In genomic region chr5:95962785-95963184, GRCh38 we compare ENCODE assay signal across 9 cellular contexts. TPM values are rescaled to one million over a fixed set of nuclear protein-coding genes. Genes with fewer than 3 reads are reported as not detected.
DNase-seq lines count a peak whose midpoint lies in the region; ATAC-seq, FAIRE-seq and TF ChIP-seq lines count a peak whose summit lies in the region.
"Had no signal": no experiment of that assay in that cellular context is flagged by ENCODE, and none has a peak within 500 bp of the region (broad histone marks: within the 10 kb centered on the region; RNA-seq: fewer than 3 reads in every experiment).

No MANE protein-coding gene starts in this region.

- H3K27ac Mint-ChIP-seq in CD4-positive, alpha-beta memory T cell: peak overlapping the region; percentile 98 to 99 (median 99)
- peak overlapping the region; percentile 98 to 99 for H3K27ac Mint-ChIP-seq in effector memory CD8-positive, alpha-beta T cell

- H3K27me3 ChIP-seq in CD4-positive, alpha-beta memory T cell (ENCODE audit: insufficient read depth, low read length): no peaks in the 10 kb centered on the region
- no peaks in the 10 kb centered on the region for H3K27me3 ChIP-seq in PC-9 (ENCODE audit: insufficient read depth, low read depth)
- H3K27me3 ChIP-seq in neuronal stem cell (ENCODE audit: control insufficient read depth in 3 of 3, insufficient read depth in 3 of 3, low read depth in 1 of 3, low read length in 3 of 3): peaks cover 0 to 6% (median 0%) of the 10 kb centered on the region in 3 experiments

- no peak overlapping the region for H2BK120ac ChIP-seq in neuronal stem cell (ENCODE audit: low read depth, low read length)

- H4K8ac ChIP-seq in neuronal stem cell (ENCODE audit: low read depth, low read length): no peak overlapping the region

- peaks cover 8% of the 10 kb centered on the region for H3F3A ChIP-seq in PC-9 (ENCODE audit: insufficient read depth, low read depth)

- peak in 1 of 5 donors; percentile 46 for DNase-seq in CD4-positive, alpha-beta memory T cell
- DNase-seq in PC-9 (peak in 1 of 2 experiments; percentile 7), neuronal stem cell (ENCODE audit: low spot score) (no peak), posterior cingulate gyrus (no peak), GM12891 (ENCODE audit: insufficient read length, low spot score) (no peak)
- DNase-seq in effector memory CD8-positive, alpha-beta T cell: no peak
- no peak for DNase-seq in stimulated activated CD4-positive, alpha-beta T cell treated with anti-CD3 and anti-CD28 coated beads, Interleukin-2, amount 100 ng/mL, for 24 hours
- DNase-seq: NCI-H1417 had no signal

- no peak overlapping the region for H3K14ac ChIP-seq in neuronal stem cell (ENCODE audit: low read length)

- H2AK5ac ChIP-seq in neuronal stem cell (ENCODE audit: low read depth, low read length): no peak overlapping the region

- WGBS in neuronal stem cell (ENCODE audit: extremely low coverage in 2 of 2, insufficient read length in 2 of 2, insufficient replicate concordance in 1 of 2), 2 donors: no CpG with 5 or more reads among the region's 6 CpGs

- no peaks in the 10 kb centered on the region for H3K9me3 ChIP-seq in CD4-positive, alpha-beta memory T cell (ENCODE audit: control insufficient read depth in 1 of 2, low read length in 2 of 2)
- H3K9me3 ChIP-seq in PC-9 (ENCODE audit: insufficient read depth, low read depth) (no peaks in the 10 kb centered on the region), neuronal stem cell (replicated peaks in 1 of 2; ENCODE audit: control insufficient read depth in 2 of 2, insufficient read depth in 1 of 2, low read depth in 1 of 2, low read length in 2 of 2) (no peaks in the 10 kb centered on the region)

- peak overlapping the region in 1 of 2 donors; percentile 81 for H3K4me3 ChIP-seq in CD4-positive, alpha-beta memory T cell (ENCODE audit: low read length in 2 of 2)
- H3K4me3 ChIP-seq in PC-9 (peak overlapping the region; percentile 65; the same call in 1 of the 2 replicates), neuronal stem cell (ENCODE audit: low read length in 2 of 2) (no peak overlapping the region)

- BruUV-seq in PC-9 (replicated peaks; lab: Mats Ljungman, UMichigan): no TSS peak

- no peak overlapping the region for H4K91ac ChIP-seq in neuronal stem cell (ENCODE audit: low read depth, low read length, poor library complexity)

- peaks cover 29% of the 10 kb centered on the region for H3K4me1 ChIP-seq in CD4-positive, alpha-beta memory T cell (ENCODE audit: insufficient read depth, low read length)
- H3K4me1 ChIP-seq in PC-9 (replicated peaks; ENCODE audit: insufficient read depth) (peaks cover 47% of the 10 kb centered on the region), neuronal stem cell (ENCODE audit: control insufficient read depth in 2 of 2, insufficient read depth in 1 of 2, low read depth in 1 of 2, low read length in 2 of 2) (peaks cover 12 to 21% of the 10 kb centered on the region in 2 donors)

- H3K79me2 ChIP-seq in PC-9 (ENCODE audit: low read depth): peaks cover 33% of the 10 kb centered on the region

- no peak overlapping the region for H3K4ac ChIP-seq in neuronal stem cell (ENCODE audit: low read length)

- no peak for ATAC-seq in effector memory CD8-positive, alpha-beta T cell (replicated peaks)
- no peak for ATAC-seq in GM21717 (IDR thresholded peaks at IDR 0.05; ENCODE audit: unreplicated experiment)

- H2BK12ac ChIP-seq in neuronal stem cell (ENCODE audit: low read length): no peak overlapping the region

- 0 out of 2 replicates have a peak, but pooled peaks cover 4% of the 10 kb centered on the region for H4K20me1 ChIP-seq in PC-9 (ENCODE audit: insufficient read depth)

- no peak overlapping the region for H3K18ac ChIP-seq in neuronal stem cell (ENCODE audit: low read length)

- H3K36me3 ChIP-seq in CD4-positive, alpha-beta memory T cell (ENCODE audit: insufficient read depth, low read length): no peaks in the 10 kb centered on the region
- H3K36me3 ChIP-seq in PC-9 (ENCODE audit: low read depth): no peaks in the 10 kb centered on the region
- no peaks in the 10 kb centered on the region for H3K36me3 ChIP-seq in neuronal stem cell (replicated peaks in 1 of 2; ENCODE audit: control insufficient read depth in 2 of 2, insufficient read depth in 2 of 2, low read length in 2 of 2)

- intact Hi-C loops in CD4-positive, alpha-beta memory T cell (cut with micrococcal nuclease): loop anchor here (2.0 to 10.0 kb wide), 7 partner anchors 94 to 700 kb away; partner anchors contain the start of genes CAST, GPR150 and RFESD
- intact Hi-C loops in PC-9 (cut with micrococcal nuclease; ENCODE audit: unreplicated experiment): loop anchor here (1.0 to 10.0 kb wide), 5 partner anchors 80 to 318 kb away; partner anchors contain the start of gene RFESD
- intact Hi-C loops in posterior cingulate gyrus (cut with DNase I): loop anchor here (5.0 kb wide), 1 partner anchor 375 kb away; no protein-coding TSS in a partner anchor

- TF ChIP-seq POLR2A in GM12891 (IDR thresholded peaks at IDR 0.05; ENCODE audit: low read depth, low read length): no peak

- no peak overlapping the region for H2BK15ac ChIP-seq in neuronal stem cell (ENCODE audit: low read length)

- CTCF ChIA-PET in CD4-positive, alpha-beta memory T cell (lab: Charles Lee; ENCODE audit: partially characterized antibody): interaction anchor here (0.7 to 2.6 kb wide), 6 partner anchors 9 to 299 kb away, joined by 3 to 7 read pairs (median 4); no protein-coding TSS in a partner anchor
- CTCF ChIA-PET in PC-9 (lab: Charles Lee): interaction anchor here (0.7 kb wide), 1 partner anchor 24 kb away, joined by 3 read pairs; no protein-coding TSS in a partner anchor

- H3K9me2 ChIP-seq in PC-9 (ENCODE audit: insufficient read depth): no peaks in the 10 kb centered on the region

- peaks cover 10% of the 10 kb centered on the region for H3K79me1 ChIP-seq in neuronal stem cell (ENCODE audit: low read depth, low read length)

- peak overlapping the region; percentile 88 to 95 (median 94) for H3K4me3 Mint-ChIP-seq in CD4-positive, alpha-beta memory T cell
- peak overlapping the region; percentile 97 to 99 for H3K4me3 Mint-ChIP-seq in effector memory CD8-positive, alpha-beta T cell

- POLR2A ChIA-PET in CD4-positive, alpha-beta memory T cell (lab: Charles Lee; ENCODE audit: partially characterized antibody): interaction anchor here (3.8 kb wide), 1 partner anchor 93 kb away, joined by 19 read pairs; no protein-coding TSS in a partner anchor
- POLR2A ChIA-PET in PC-9 (lab: Charles Lee; ENCODE audit: unreplicated experiment): interaction anchor here (0.7 kb wide), 2 partner anchors 54 to 118 kb away, joined by 3 to 5 read pairs; no protein-coding TSS in a partner anchor

- no peak for TF ChIP-seq CTCF in PC-9 (conservative IDR thresholded peaks at IDR 0.05)

- peaks cover 24 to 45% (median 38%) of the 10 kb centered on the region in 4 donors for H3K4me1 Mint-ChIP-seq in CD4-positive, alpha-beta memory T cell
- peaks cover 32% of the 10 kb centered on the region in 2 donors for H3K4me1 Mint-ChIP-seq in effector memory CD8-positive, alpha-beta T cell (ENCODE audit: low read depth in 2 of 2)

- H2AFZ ChIP-seq in PC-9 (no peak overlapping the region; the same call in 1 of the 2 replicates), neuronal stem cell (ENCODE audit: low read length) (peak overlapping the region; percentile 96)

- H2BK5ac ChIP-seq in neuronal stem cell (ENCODE audit: low read length): no peak overlapping the region

- H3K23ac ChIP-seq in neuronal stem cell (ENCODE audit: low read depth, low read length, poor library complexity): no peak overlapping the region

- peak overlapping the region; percentile 83 for H3K27ac ChIP-seq in CD4-positive, alpha-beta memory T cell (ENCODE audit: low read depth, low read length)
- peak overlapping the region; percentile 76 for H3K27ac ChIP-seq in PC-9
- no peak overlapping the region for H3K27ac ChIP-seq in neuronal stem cell (replicated peaks; ENCODE audit: low read length)

- H3K27me3 Mint-ChIP-seq in CD4-positive, alpha-beta memory T cell: peaks cover 0 to 3% of the 10 kb centered on the region in 2 donors
- no peaks in the 10 kb centered on the region for H3K27me3 Mint-ChIP-seq in effector memory CD8-positive, alpha-beta T cell

- FAIRE-seq in GM12891 (lab: Jason Lieb, UNC): no peak

- H3K4me2 ChIP-seq in PC-9 (peak overlapping the region; percentile 90), neuronal stem cell (ENCODE audit: insufficient read depth, low read length, poor library complexity, severe bottlenecking) (no peak overlapping the region)

- peaks cover 0 to 12% of the 10 kb centered on the region in 2 donors for H3K36me3 Mint-ChIP-seq in CD4-positive, alpha-beta memory T cell
- peaks cover 34% of the 10 kb centered on the region for H3K36me3 Mint-ChIP-seq in effector memory CD8-positive, alpha-beta T cell (ENCODE audit: insufficient read depth)

- peaks cover 0 to 2% (median 0%) of the 10 kb centered on the region in 8 donors for H3K9me3 Mint-ChIP-seq in CD4-positive, alpha-beta memory T cell
- no peaks in the 10 kb centered on the region for H3K9me3 Mint-ChIP-seq in effector memory CD8-positive, alpha-beta T cell

- no peak overlapping the region for H3K9ac ChIP-seq in neuronal stem cell (ENCODE audit: low read depth, low read length, poor library complexity)

TF ChIP-seq in GM12891, 5 proteins besides CTCF, POLR2A, EP300 and RAD21:
- TF ChIP-seq PAX5 (IDR thresholded peaks at IDR 0.05; ENCODE audit: insufficient read depth, low read length, severe bottlenecking): no peak
- TF ChIP-seq TAF1 (IDR thresholded peaks at IDR 0.05; ENCODE audit: low read depth, low read length): no peak
- TF ChIP-seq POLR2AphosphoS5 (IDR thresholded peaks at IDR 0.05; ENCODE audit: low read depth, low read length): no peak
- TF ChIP-seq SPI1 (IDR thresholded peaks at IDR 0.05; ENCODE audit: low read depth, low read length): no peak
- TF ChIP-seq POU2F2 (IDR thresholded peaks at IDR 0.05; ENCODE audit: low read depth, low read length): no peak

RNA-seq across cellular contexts. Expression of gene ELL2, which starts 1.1 kb away (rescaled TPM):
- total RNA-seq in CD4-positive, alpha-beta memory T cell: 10 to 100 TPM; 14.0 to 15.6 TPM
- 1 to 10 TPM; 2.8 to 4.5 TPM for polyA plus RNA-seq in CD4-positive, alpha-beta memory T cell
- total RNA-seq in PC-9 (2021): 25.5 and 27.6 TPM in 2 replicates
- polyA plus RNA-seq in neuronal stem cell (2013, experiment 1 of 2): 5.8 TPM
- polyA plus RNA-seq in neuronal stem cell (2013, experiment 2 of 2): 6.5 TPM
- polyA plus RNA-seq in GM12891 (2012; ENCODE audit: low read depth, missing spikeins): 19.1 TPM
